In genomic region chr1:1307908-1308755, GRCh38 we compare ENCODE assay signal across 8 cellular contexts. TPM values are rescaled to one million over a fixed set of nuclear protein-coding genes. Genes with fewer than 3 reads are reported as not detected.
DNase-seq lines count a peak whose midpoint lies in the region; ATAC-seq and TF ChIP-seq lines count a peak whose summit lies in the region.

ACAP3 (minus strand) TSS chr1:1307930; CDS start chr1:1307815, 115 bp downstream.
PUSL1 (plus strand) TSS chr1:1308597; CDS start chr1:1308644, 47 bp downstream.

- peak within 1 kb of the TSS; percentile 86 for H3K4me3 Mint-ChIP-seq in activated T-helper 17 cell treated with anti-CD3 and anti-CD28 coated beads, Interleukin-2, amount 50 U/mL, for 72 hours
- peak within 1 kb of the TSS; percentile 89 to 92 (median 90) for H3K4me3 Mint-ChIP-seq in nephron

- peak within 1 kb of the TSS; percentile 87; the same call in 1 of the 2 replicates for H2AFZ ChIP-seq in Karpas-422 (ENCODE audit: low read length)

- DNase-seq in DMS79 (lab: John Stamatoyannopoulos, UW) (peak; percentile 75), Karpas-422 (peak; percentile 98), RWPE1 (ENCODE audit: low spot score) (peak; percentile 97), fibroblast of peridontal ligament (ENCODE audit: extremely low read depth) (peak; percentile 92)
- peak; percentile 91 for DNase-seq in stimulated activated naive CD8-positive, alpha-beta T cell treated with anti-CD3 and anti-CD28 coated beads, Interleukin-15, Interleukin-2, amounts not matched to agents 100 U/mL and 50 U/mL, for 24 hours

- H3K4me1 Mint-ChIP-seq in activated T-helper 17 cell treated with anti-CD3 and anti-CD28 coated beads, Interleukin-2, amount 50 U/mL, for 72 hours, result no peaks in the 10 kb centered on the region
- H3K4me1 Mint-ChIP-seq in nephron, result peaks cover 22% of the 10 kb centered on the region

- H3K4me3 ChIP-seq in Karpas-422 (ENCODE audit: low read length), result peak within 1 kb of the TSS; percentile 85

- no peaks in the 10 kb centered on the region for H3K9me3 Mint-ChIP-seq in activated T-helper 17 cell treated with anti-CD3 and anti-CD28 coated beads, Interleukin-2, amount 50 U/mL, for 72 hours
- no peaks in the 10 kb centered on the region for H3K9me3 Mint-ChIP-seq in nephron

- no peaks in the 10 kb centered on the region for H3K27me3 ChIP-seq in Karpas-422 (ENCODE audit: low read length)

- H3K9me2 ChIP-seq in Karpas-422 (replicated peaks; ENCODE audit: insufficient read depth, low read length), result no peaks in the 10 kb centered on the region

- H3K9ac ChIP-seq in Karpas-422 (ENCODE audit: low read length), result peak within 1 kb of the TSS; percentile 97

- peaks cover 42% of the 10 kb centered on the region for H3K4me1 ChIP-seq in Karpas-422 (ENCODE audit: low read length)

- H3K27me3 Mint-ChIP-seq in activated T-helper 17 cell treated with anti-CD3 and anti-CD28 coated beads, Interleukin-2, amount 50 U/mL, for 72 hours, result no peaks in the 10 kb centered on the region
- no peaks in the 10 kb centered on the region for H3K27me3 Mint-ChIP-seq in nephron (ENCODE audit: low read depth)

- CTCF ChIA-PET in RWPE1 (lab: Yijun Ruan, JAX), result no interaction called here

- peak within 1 kb of the TSS; percentile 94 for H3K4me2 ChIP-seq in Karpas-422 (ENCODE audit: low read depth, low read length, poor library complexity, severe bottlenecking)

- TF ChIP-seq CTCF in RWPE1 (conservative IDR thresholded peaks at IDR 0.05; ENCODE audit: low read depth) (no peak), nephron (IDR thresholded peaks at IDR 0.05; ENCODE audit: unreplicated experiment in 3 of 3) (no peak)

- peak within 1 kb of the TSS; percentile 84 for H3K27ac Mint-ChIP-seq in activated T-helper 17 cell treated with anti-CD3 and anti-CD28 coated beads, Interleukin-2, amount 50 U/mL, for 72 hours
- peak within 1 kb of the TSS; percentile 51 to 81 (median 72) for H3K27ac Mint-ChIP-seq in nephron

- ATAC-seq in GM21786 (IDR thresholded peaks at IDR 0.05; ENCODE audit: unreplicated experiment), result peak; percentile 59
- ATAC-seq in activated T-helper 17 cell treated with anti-CD3 and anti-CD28 coated beads, Interleukin-2, amount 50 U/mL, for 72 hours (replicated peaks), result peak; percentile 79
- ATAC-seq in stimulated activated naive CD8-positive, alpha-beta T cell treated with anti-CD3 and anti-CD28 coated beads, Interleukin-15, Interleukin-2, amounts not matched to agents 100 U/mL and 50 U/mL, for 24 hours, result peak; percentile 71

- H4K20me1 ChIP-seq in Karpas-422 (ENCODE audit: insufficient read depth, low read depth, low read length), result peaks cover 16% of the 10 kb centered on the region; the same call in 1 of the 2 replicates

- H3K36me3 Mint-ChIP-seq in activated T-helper 17 cell treated with anti-CD3 and anti-CD28 coated beads, Interleukin-2, amount 50 U/mL, for 72 hours (ENCODE audit: low read depth), result peaks cover 14% of the 10 kb centered on the region
- no peaks in the 10 kb centered on the region for H3K36me3 Mint-ChIP-seq in nephron (ENCODE audit: low read depth)

- H3K27ac ChIP-seq in Karpas-422 (ENCODE audit: low read length) (peak within 1 kb of the TSS; percentile 97), RWPE1 (peak within 1 kb of the TSS; percentile 100)

- peaks cover 43% of the 10 kb centered on the region for H3K79me2 ChIP-seq in Karpas-422 (ENCODE audit: low read length)

- H3K36me3 ChIP-seq in Karpas-422 (ENCODE audit: insufficient read depth, low read length), result no peaks in the 10 kb centered on the region

- H3K9me3 ChIP-seq in Karpas-422 (ENCODE audit: low read length), result no peaks in the 10 kb centered on the region

- POLR2A ChIA-PET in RWPE1 (lab: Yijun Ruan, JAX; ENCODE audit: low non-redundant PET), result no interaction called here

RNA-seq across cellular contexts. Expression of gene ACAP3, which starts in this region (rescaled TPM):
- total RNA-seq in Karpas-422 (2014; rRNA removed; shearing (Covaris generic); ENCODE audit: low replicate concordance), result 28.1 and 94.6 TPM in 2 replicates
- 10 to 100 TPM; 41.4 to 43.3 TPM for total RNA-seq in activated T-helper 17 cell treated with anti-CD3 and anti-CD28 coated beads, Interleukin-2, amount 50 U/mL, for 72 hours

RNA-seq across cellular contexts. Expression of gene PUSL1, which starts in this region (rescaled TPM):
- total RNA-seq in Karpas-422 (2014; rRNA removed; shearing (Covaris generic); ENCODE audit: low replicate concordance), result 14.9 and 45.1 TPM in 2 replicates
- total RNA-seq in activated T-helper 17 cell treated with anti-CD3 and anti-CD28 coated beads, Interleukin-2, amount 50 U/mL, for 72 hours, result 10 to 100 TPM; 15.9 to 24.0 TPM

Comparison
In these comparisons a context has a peak if more than half of its experiments do, and no peak if none do; other contexts are left out.
1. Peak in every context shown above with its lines: DNase-seq, ATAC-seq, H3K4me3 ChIP-seq and H3K27ac ChIP-seq.